ENCODE assay signal across 19 cellular contexts in genomic region chr18:36337679-36338419, GRCh38. TPM values are rescaled to one million over a fixed set of nuclear protein-coding genes. Genes with fewer than 3 reads are reported as not detected.
A peak's percentile ranks its signal among the peaks of the same experiment; 100 is the strongest.
DNase-seq lines count a peak whose midpoint lies in the region; ATAC-seq, FAIRE-seq and TF ChIP-seq lines count a peak whose summit lies in the region.
"Had no signal": no experiment of that assay in that cellular context is flagged by ENCODE, and none has a peak within 500 bp of the region (broad histone marks: within the 10 kb centered on the region; RNA-seq: fewer than 3 reads in every experiment).

No MANE protein-coding gene starts in this region.

- intact Hi-C loops in heart left ventricle (cut with DNase I): loop anchor here in 1 of 10 donors (5.0 kb wide), 1 partner anchor 41 kb away; the partner anchor contains the start of gene FHOD3
- intact Hi-C loops in Right ventricle myocardium inferior (cut with DNase I): loop anchor here (2.0 to 5.0 kb wide), 3 partner anchors 29 to 64 kb away; no protein-coding TSS in a partner anchor

- no peak overlapping the region for H3K4me3 ChIP-seq in heart left ventricle
- H3K4me3 ChIP-seq: K562, stomach had no signal

- FAIRE-seq in islet of Langerhans (lab: Jason Lieb, UNC): peak; percentile 36
- FAIRE-seq: A204.1, K562 had no signal

- H3K36me3 ChIP-seq in heart left ventricle: no peaks in the 10 kb centered on the region
- H3K36me3 ChIP-seq: stomach had no signal

- TF ChIP-seq CTCF in heart left ventricle (IDR thresholded peaks at IDR 0.05): no peak

- no peak for TF ChIP-seq POLR2A in heart left ventricle (IDR thresholded peaks at IDR 0.05)

- 38 to 53% (median 44%) methylated on average over 5 of the region's 5 CpGs for WGBS in heart left ventricle, 4 donors

- ATAC-seq in heart left ventricle: peak in 3 of 4 donors; percentile 30 to 53 (median 44)
- ATAC-seq in Right ventricle myocardium inferior: no peak
- no peak for ATAC-seq in HG03565 (IDR thresholded peaks at IDR 0.05; ENCODE audit: unreplicated experiment)
- ATAC-seq in GM21515 (IDR thresholded peaks at IDR 0.05; ENCODE audit: unreplicated experiment): no peak
- ATAC-seq: activated CD8-positive, alpha-beta T cell treated with anti-CD3 and anti-CD28 coated beads for 36 hours; activated T-cell treated with anti-CD3 and anti-CD28 coated beads, Interleukin-2, amount 50 U/mL, for 72 hours; HCT116; K562; T-cell had no signal

- H3K27me3 ChIP-seq in heart left ventricle: no peaks in the 10 kb centered on the region
- H3K27me3 ChIP-seq: stomach had no signal

- H3K4me1 ChIP-seq in heart left ventricle: peaks cover 0 to 50% (median 24%) of the 10 kb centered on the region in 12 donors
- H3K4me1 ChIP-seq: stomach had no signal

- H3K27ac ChIP-seq in heart left ventricle: peak overlapping the region in 10 of 12 donors; percentile 8 to 71 (median 59)
- H3K27ac ChIP-seq: C4-2B, stomach had no signal

- H3K9me3 ChIP-seq in heart left ventricle: peaks cover 0 to 16% (median 2%) of the 10 kb centered on the region in 12 donors

- no peak for DNase-seq in heart left ventricle
- no peak for DNase-seq in Right ventricle myocardium inferior (ENCODE audit: missing footprints)
- peak; percentile 84 for DNase-seq in NCI-H2227 treated with DMSO at 0.1 percent for 48 hours (lab: John Stamatoyannopoulos, UW)
- DNase-seq in SHP77 (lab: John Stamatoyannopoulos, UW): no peak
- no peak for DNase-seq in NCI-H526 treated with DMSO at 0.1 percent for 48 hours (lab: John Stamatoyannopoulos, UW)
- DNase-seq: activated CD8-positive, alpha-beta T cell treated with anti-CD3 and anti-CD28 coated beads for 36 hours; activated T-cell treated with anti-CD3 and anti-CD28 coated beads, Interleukin-2, amount 50 U/mL, for 72 hours; central memory CD4-positive, alpha-beta T cell; DND-41; NCI-H2081 treated with DMSO at 0.1 percent for 48 hours; stomach; T-cell had no signal

RNA-seq across cellular contexts. Expression of gene FHOD3, which starts 40.3 kb away (rescaled TPM):
- total RNA-seq in heart left ventricle (100 to 1,000 TPM; 118 to 532 (median 285) TPM), Right ventricle myocardium inferior (350 TPM)
- 100 to 1,000 TPM; 109 to 204 TPM for polyA plus RNA-seq in heart left ventricle
- total RNA-seq: activated CD8-positive, alpha-beta T cell treated with anti-CD3 and anti-CD28 coated beads for 36 hours had no signal
- polyA plus RNA-seq: K562 had no signal

Comparison
In these comparisons a context has a peak if more than half of its experiments do, and no peak if none do; other contexts are left out.
1. ATAC-seq: peak in heart left ventricle (3 of 4); none in Right ventricle myocardium inferior (single experiment), HG03565 (single experiment) and GM21515 (single experiment).